Comparison of ENCODE assay signal across 25 cellular contexts in the genomic region with DNA sequence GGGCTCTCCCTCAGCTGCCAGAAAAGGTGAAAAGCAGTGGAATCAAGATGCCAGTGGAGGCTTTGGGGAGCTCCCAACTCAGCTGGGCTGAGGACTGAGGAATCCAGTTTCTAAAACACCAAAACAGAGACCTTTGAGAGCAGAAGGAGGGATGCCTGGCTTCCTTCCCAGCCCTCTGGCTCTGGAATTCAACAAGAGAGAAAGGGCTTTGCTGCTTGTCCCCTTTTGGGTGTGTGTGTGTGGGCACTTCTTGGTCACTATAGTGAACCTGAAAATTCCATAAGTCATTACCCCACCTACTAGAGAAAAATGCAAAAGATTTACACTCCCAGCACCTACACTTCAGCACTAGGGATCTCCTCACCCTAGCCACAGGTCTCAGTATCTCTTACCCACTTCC. TPM values are rescaled to one million over a fixed set of nuclear protein-coding genes. Genes with fewer than 3 reads are reported as not detected.
DNase-seq lines count a peak whose midpoint lies in the region; ATAC-seq, FAIRE-seq and TF ChIP-seq lines count a peak whose summit lies in the region.
"Had no signal": no experiment of that assay in that cellular context is flagged by ENCODE, and none has a peak within 500 bp of the region (broad histone marks: within the 10 kb centered on the region; RNA-seq: fewer than 3 reads in every experiment).

No MANE protein-coding gene starts in this region.

- TF ChIP-seq EP300 in A549 (IDR thresholded peaks at IDR 0.05) (no peak), ovary (IDR thresholded peaks at IDR 0.05) (no peak)

- POLR2A ChIA-PET in A549 (lab: Yijun Ruan, JAX), result no interaction called here
- POLR2A ChIA-PET in Panc1 (lab: Charles Lee), result no interaction called here
- POLR2A ChIA-PET in T-cell (lab: Charles Lee), result interaction anchor here in 1 of 2 donors (0.5 to 0.7 kb wide), 2 partner anchors 41 to 42 kb away, joined by 3 read pairs; no protein-coding TSS in a partner anchor

- H3K9me3 ChIP-seq in A549, result peaks cover 38% of the 10 kb centered on the region
- no peaks in the 10 kb centered on the region for H3K9me3 ChIP-seq in Panc1 (ENCODE audit: control insufficient read depth, insufficient read depth, low read depth, low read length)
- H3K9me3 ChIP-seq in left lung, result peaks cover 0 to 10% of the 10 kb centered on the region in 2 donors
- no peaks in the 10 kb centered on the region for H3K9me3 ChIP-seq in ovary

- TF ChIP-seq CTCF in A549 (IDR thresholded peaks at IDR 0.05) (no peak), Panc1 (IDR thresholded peaks at IDR 0.05) (no peak), left lung (IDR thresholded peaks at IDR 0.05) (no peak), ovary (IDR thresholded peaks at IDR 0.05) (no peak)

- peak overlapping the region in 1 of 2 experiments; percentile 41; a peak in 1 of 6 replicates for H3K27ac ChIP-seq in A549
- H3K27ac ChIP-seq in Panc1 (ENCODE audit: low read length), result peak overlapping the region; percentile 57; the same call in 1 of the 2 replicates
- no peak overlapping the region for H3K27ac ChIP-seq in left lung
- H3K27ac ChIP-seq in ovary, result no peak overlapping the region
- H3K27ac ChIP-seq: 22Rv1 had no signal

- CTCF ChIA-PET in A549 (lab: Yijun Ruan, JAX) (interaction anchor here (0.8 to 1.1 kb wide), 3 partner anchors 40 to 167 kb away, joined by 3 to 4 read pairs (median 3); no protein-coding TSS in a partner anchor), Panc1 (lab: Charles Lee) (no interaction called here), T-cell (lab: Charles Lee) (no interaction called here)

- DNase-seq in A549 (ENCODE audit: low read depth in 1 of 2, low spot score in 1 of 2) (no peak), Panc1 (ENCODE audit: low read depth, low spot score) (no peak), left lung (no peak), ovary (peak; percentile 31 to 62 (median 42)), ACHN (no peak), NCI-H524 treated with DMSO at 0.1 percent for 48 hours (lab: John Stamatoyannopoulos, UW) (no peak), posterior cingulate gyrus (no peak), T-cell (no peak)
- DNase-seq: C1 segment of cervical spinal cord; Calu3; CD4-positive, alpha-beta memory T cell; COR-L47; DMS53; DMS79 treated with DMSO at 0.1 percent for 48 hours; GF-D8; H7; HCEC 1CT had no signal

- no peak for TF ChIP-seq RAD21 in A549 (conservative IDR thresholded peaks at IDR 0.05 in 1 of 2, IDR thresholded peaks at IDR 0.05 in 1 of 2)

- H3K36me3 Mint-ChIP-seq in T-cell, result peaks cover 6% of the 10 kb centered on the region

- FAIRE-seq in A549 (lab: Jason Lieb, UNC), result no peak
- FAIRE-seq: A204.1, GM12891, GM18507 had no signal

- H3K27me3 ChIP-seq in Panc1 (ENCODE audit: control insufficient read depth, insufficient read depth, low read length), result no peaks in the 10 kb centered on the region
- peaks cover 0 to 28% of the 10 kb centered on the region in 2 donors for H3K27me3 ChIP-seq in left lung
- H3K27me3 ChIP-seq in ovary, result no peaks in the 10 kb centered on the region

- no peak overlapping the region for H3K27ac Mint-ChIP-seq in T-cell
- H3K27ac Mint-ChIP-seq: CD4-positive, alpha-beta memory T cell; GM23338 had no signal

- intact Hi-C loops in Panc1 (cut with micrococcal nuclease; ENCODE audit: unreplicated experiment), result no loop called here
- intact Hi-C loops in left lung (cut with DNase I), result no loop called here
- intact Hi-C loops in ovary (cut with DNase I), result no loop called here
- intact Hi-C loops in posterior cingulate gyrus (cut with DNase I), result no loop called here

- H3K4me3 Mint-ChIP-seq in T-cell, result no peak overlapping the region
- H3K4me3 Mint-ChIP-seq: CD4-positive, alpha-beta memory T cell; GM23338 had no signal

- BruUV-seq in Panc1 (replicated peaks; lab: Mats Ljungman, UMichigan), result no TSS peak

- peak overlapping the region; percentile 13; the same call in 1 of the 3 replicates for H3K4me2 ChIP-seq in A549
- H3K4me2 ChIP-seq: GM23338 had no signal

- no peaks in the 10 kb centered on the region for H3K36me3 ChIP-seq in Panc1 (ENCODE audit: control insufficient read depth, insufficient read depth, low read length)
- H3K36me3 ChIP-seq in left lung, result no peaks in the 10 kb centered on the region
- no peaks in the 10 kb centered on the region for H3K36me3 ChIP-seq in ovary

- peaks cover 5 to 17% (median 16%) of the 10 kb centered on the region in 3 donors for H3K9me3 Mint-ChIP-seq in T-cell

- peaks cover 15 to 17% of the 10 kb centered on the region in 2 donors for H3K27me3 Mint-ChIP-seq in T-cell

- in situ Hi-C loops in Panc1 (cut with HindIII; ENCODE audit: low pct_unique_long_range_greater_than_20kb, low sequenced_read_pairs), result no loop called here
- in situ Hi-C loops in ACHN (cut with HindIII; ENCODE audit: low pct_ligation_motif_present, low pct_unique_long_range_greater_than_20kb, low sequenced_read_pairs), result no loop called here

- ATAC-seq in A549 (0 out of 6 replicates have a peak, but pooled peaks of 1 of the 2 experiments have one; percentile 16), Panc1 (no peak), left lung (peak; percentile 26), T-cell (replicated peaks in 1 of 4) (no peak)
- ATAC-seq: GM23338 had no signal

- TF ChIP-seq POLR2A in A549 (IDR thresholded peaks at IDR 0.05; ENCODE audit: low read length) (no peak), ovary (IDR thresholded peaks at IDR 0.05) (no peak)

- H3K4me3 ChIP-seq in A549, result no peak overlapping the region
- H3K4me3 ChIP-seq in Panc1 (ENCODE audit: low read depth in 2 of 2, low read length in 2 of 2), result no peak overlapping the region
- H3K4me3 ChIP-seq in left lung, result no peak overlapping the region
- no peak overlapping the region for H3K4me3 ChIP-seq in ovary
- H3K4me3 ChIP-seq: GM23338 had no signal

- H3K4me1 Mint-ChIP-seq in T-cell, result no peaks in the 10 kb centered on the region
- H3K4me1 Mint-ChIP-seq: GM23338 had no signal

- peaks cover 33% of the 10 kb centered on the region for H3K4me1 ChIP-seq in A549
- H3K4me1 ChIP-seq in Panc1 (ENCODE audit: control insufficient read depth, insufficient read depth, low read length), result peaks cover 12% of the 10 kb centered on the region
- H3K4me1 ChIP-seq in left lung, result no peaks in the 10 kb centered on the region
- H3K4me1 ChIP-seq in ovary (ENCODE audit: insufficient read depth), result peaks cover 9% of the 10 kb centered on the region

TF ChIP-seq in A549, 52 proteins besides CTCF, POLR2A, EP300 and RAD21:
- TF ChIP-seq HDAC2 (IDR thresholded peaks at IDR 0.05) (no peak), NFE2L2 (conservative IDR thresholded peaks at IDR 0.05; ENCODE audit: low read length) (no peak), RNF2 (IDR thresholded peaks at IDR 0.05; ENCODE audit: borderline replicate concordance, low read depth) (no peak), HOXB13 (CRISPR knock-in tag; IDR thresholded peaks at IDR 0.05; ENCODE audit: low read depth) (no peak), POLR2AphosphoS2 (conservative IDR thresholded peaks at IDR 0.05; ENCODE audit: low read length) (no peak), FOSL2 (IDR thresholded peaks at IDR 0.05) (no peak), FOSL2 (CRISPR knock-in tag; IDR thresholded peaks at IDR 0.05) (no peak), EHF (CRISPR knock-in tag; IDR thresholded peaks at IDR 0.05) (no peak), ZFP36 (IDR thresholded peaks at IDR 0.05; ENCODE audit: borderline replicate concordance, partially characterized antibody) (no peak), KDM5A (IDR thresholded peaks at IDR 0.05) (no peak), JUNB (IDR thresholded peaks at IDR 0.05) (no peak), HOXB5 (CRISPR knock-in tag; IDR thresholded peaks at IDR 0.05) (no peak)
- TF ChIP-seq, protein P1, sequence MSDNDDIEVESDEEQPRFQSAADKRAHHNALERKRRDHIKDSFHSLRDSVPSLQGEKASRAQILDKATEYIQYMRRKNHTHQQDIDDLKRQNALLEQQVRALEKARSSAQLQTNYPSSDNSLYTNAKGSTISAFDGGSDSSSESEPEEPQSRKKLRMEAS (IDR thresholded peaks at IDR 0.05), result no peak
- TF ChIP-seq, protein P2, sequence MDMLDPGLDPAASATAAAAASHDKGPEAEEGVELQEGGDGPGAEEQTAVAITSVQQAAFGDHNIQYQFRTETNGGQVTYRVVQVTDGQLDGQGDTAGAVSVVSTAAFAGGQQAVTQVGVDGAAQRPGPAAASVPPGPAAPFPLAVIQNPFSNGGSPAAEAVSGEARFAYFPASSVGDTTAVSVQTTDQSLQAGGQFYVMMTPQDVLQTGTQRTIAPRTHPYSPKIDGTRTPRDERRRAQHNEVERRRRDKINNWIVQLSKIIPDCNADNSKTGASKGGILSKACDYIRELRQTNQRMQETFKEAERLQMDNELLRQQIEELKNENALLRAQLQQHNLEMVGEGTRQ (IDR thresholded peaks at IDR 0.05), result no peak
- TF ChIP-seq, protein P3, sequence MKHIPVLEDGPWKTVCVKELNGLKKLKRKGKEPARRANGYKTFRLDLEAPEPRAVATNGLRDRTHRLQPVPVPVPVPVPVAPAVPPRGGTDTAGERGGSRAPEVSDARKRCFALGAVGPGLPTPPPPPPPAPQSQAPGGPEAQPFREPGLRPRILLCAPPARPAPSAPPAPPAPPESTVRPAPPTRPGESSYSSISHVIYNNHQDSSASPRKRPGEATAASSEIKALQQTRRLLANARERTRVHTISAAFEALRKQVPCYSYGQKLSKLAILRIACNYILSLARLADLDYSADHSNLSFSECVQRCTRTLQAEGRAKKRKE (CRISPR knock-in tag; IDR thresholded peaks at IDR 0.05; ENCODE audit: low read depth), result no peak
- TF ChIP-seq, protein P4, sequence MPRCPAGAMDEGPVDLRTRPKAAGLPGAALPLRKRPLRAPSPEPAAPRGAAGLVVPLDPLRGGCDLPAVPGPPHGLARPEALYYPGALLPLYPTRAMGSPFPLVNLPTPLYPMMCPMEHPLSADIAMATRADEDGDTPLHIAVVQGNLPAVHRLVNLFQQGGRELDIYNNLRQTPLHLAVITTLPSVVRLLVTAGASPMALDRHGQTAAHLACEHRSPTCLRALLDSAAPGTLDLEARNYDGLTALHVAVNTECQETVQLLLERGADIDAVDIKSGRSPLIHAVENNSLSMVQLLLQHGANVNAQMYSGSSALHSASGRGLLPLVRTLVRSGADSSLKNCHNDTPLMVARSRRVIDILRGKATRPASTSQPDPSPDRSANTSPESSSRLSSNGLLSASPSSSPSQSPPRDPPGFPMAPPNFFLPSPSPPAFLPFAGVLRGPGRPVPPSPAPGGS (IDR thresholded peaks at IDR 0.05), result no peak

RNA-seq across cellular contexts. Expression of a gene that starts 30.3 kb away (rescaled TPM):
- polyA plus RNA-seq in A549 (2011; rRNA removed) (0.04 TPM in 1 of 2 replicates, not detected in the other), A549 (2017; fragmentation: RNase III; extraction: RNeasy Plus Mini Kit Qiagen cat#74134 plus additional on column Dnase treatment) (not detected in 3 replicates), ovary (not detected)
- polyA plus RNA-seq in A549 (2012; cell fraction: cytosol; rRNA removed), result not detected in 2 replicates
- not detected in 2 replicates for polyA plus RNA-seq in A549 (2012; cell fraction: nucleus; rRNA removed)
- polyA minus RNA-seq in A549 (2011; rRNA and poly(A)+ RNA removed), result 0.19 and 0.21 TPM in 2 replicates
- total RNA-seq in Panc1 (2021; ENCODE audit: unreplicated experiment) (0.26 TPM), left lung (1 to 10 TPM in 1 of 2 donors, under 1 TPM in 1; 0.73 to 1.1 TPM), ovary (under 1 TPM in 3 of 7 donors, not detected in 4; 0.15 to 0.33 (median 0.15) TPM), T-cell (under 1 TPM in 3 of 5 donors, not detected in 2; 0.20 to 0.61 (median 0.38) TPM)
- polyA plus RNA-seq in Panc1 (2012; ENCODE audit: insufficient read length), result not detected
- total RNA-seq: CD4-positive, alpha-beta memory T cell; Daoy; G401 had no signal
- polyA plus RNA-seq: BJ; CD4-positive, alpha-beta memory T cell had no signal

Comparison
In these comparisons a context has a peak if more than half of its experiments do, and no peak if none do; other contexts are left out.
1. DNase-seq: peak in ovary (5 of 5); none in A549 (0 of 2), Panc1 (single experiment), left lung (0 of 2), ACHN (single experiment), NCI-H524 treated with DMSO at 0.1 percent for 48 hours (single experiment), posterior cingulate gyrus (0 of 10) and T-cell (0 of 34).